1 cellular context compared by ENCODE assay signal in the genomic region with DNA sequence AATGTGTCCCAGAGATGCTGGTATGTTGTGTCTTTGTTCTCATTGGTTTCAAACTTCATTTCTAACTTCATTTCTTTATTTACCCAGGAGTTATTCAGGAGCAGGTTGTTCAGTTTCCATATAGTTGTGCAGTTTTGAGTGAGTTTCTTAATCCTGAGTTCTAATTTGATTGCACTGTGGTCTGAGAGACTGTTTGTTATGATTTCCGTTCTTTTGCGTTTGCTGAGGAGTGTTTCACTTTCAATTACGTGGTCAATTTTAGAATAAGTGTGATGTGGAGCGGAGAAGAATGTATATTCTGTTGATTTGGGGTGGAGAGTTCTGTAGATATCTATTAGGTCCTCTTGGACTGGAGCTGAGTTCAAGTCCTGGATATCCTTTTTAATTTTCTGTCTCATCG.
A peak's percentile ranks its signal among the peaks of the same experiment; 100 is the strongest.
TF ChIP-seq lines count a peak whose summit lies in the region.

No MANE protein-coding gene starts in this region.

TF ChIP-seq in GM12878, 131 proteins besides CTCF, POLR2A, EP300 and RAD21:
- TF ChIP-seq ATF7 (IDR thresholded peaks at IDR 0.05; ENCODE audit: low read depth) (peak; percentile 49; the same call in 1 of the 2 replicates), IKZF2 (IDR thresholded peaks at IDR 0.05) (peak; percentile 45 to 73), ZNF217 (IDR thresholded peaks at IDR 0.05) (peak; percentile 43; the same call in 1 of the 2 replicates), MTA2 (IDR thresholded peaks at IDR 0.05; ENCODE audit: low read depth) (peak; percentile 66)
- TF ChIP-seq, protein P1, sequence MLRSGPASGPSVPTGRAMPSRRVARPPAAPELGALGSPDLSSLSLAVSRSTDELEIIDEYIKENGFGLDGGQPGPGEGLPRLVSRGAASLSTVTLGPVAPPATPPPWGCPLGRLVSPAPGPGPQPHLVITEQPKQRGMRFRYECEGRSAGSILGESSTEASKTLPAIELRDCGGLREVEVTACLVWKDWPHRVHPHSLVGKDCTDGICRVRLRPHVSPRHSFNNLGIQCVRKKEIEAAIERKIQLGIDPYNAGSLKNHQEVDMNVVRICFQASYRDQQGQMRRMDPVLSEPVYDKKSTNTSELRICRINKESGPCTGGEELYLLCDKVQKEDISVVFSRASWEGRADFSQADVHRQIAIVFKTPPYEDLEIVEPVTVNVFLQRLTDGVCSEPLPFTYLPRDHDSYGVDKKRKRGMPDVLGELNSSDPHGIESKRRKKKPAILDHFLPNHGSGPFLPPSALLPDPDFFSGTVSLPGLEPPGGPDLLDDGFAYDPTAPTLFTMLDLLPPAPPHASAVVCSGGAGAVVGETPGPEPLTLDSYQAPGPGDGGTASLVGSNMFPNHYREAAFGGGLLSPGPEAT (IDR thresholded peaks at IDR 0.05; ENCODE audit: low read depth), result 0 out of 2 replicates have a peak, but pooled peaks have one; percentile 23
- TF ChIP-seq, protein P2, sequence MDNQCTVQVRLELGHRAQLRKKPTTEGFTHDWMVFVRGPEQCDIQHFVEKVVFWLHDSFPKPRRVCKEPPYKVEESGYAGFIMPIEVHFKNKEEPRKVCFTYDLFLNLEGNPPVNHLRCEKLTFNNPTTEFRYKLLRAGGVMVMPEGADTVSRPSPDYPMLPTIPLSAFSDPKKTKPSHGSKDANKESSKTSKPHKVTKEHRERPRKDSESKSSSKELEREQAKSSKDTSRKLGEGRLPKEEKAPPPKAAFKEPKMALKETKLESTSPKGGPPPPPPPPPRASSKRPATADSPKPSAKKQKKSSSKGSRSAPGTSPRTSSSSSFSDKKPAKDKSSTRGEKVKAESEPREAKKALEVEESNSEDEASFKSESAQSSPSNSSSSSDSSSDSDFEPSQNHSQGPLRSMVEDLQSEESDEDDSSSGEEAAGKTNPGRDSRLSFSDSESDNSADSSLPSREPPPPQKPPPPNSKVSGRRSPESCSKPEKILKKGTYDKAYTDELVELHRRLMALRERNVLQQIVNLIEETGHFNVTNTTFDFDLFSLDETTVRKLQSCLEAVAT (IDR thresholded peaks at IDR 0.05), result peak; percentile 60; the same call in 1 of the 2 replicates
